Comparison of ENCODE assay signal across 18 cellular contexts in the genomic region with DNA sequence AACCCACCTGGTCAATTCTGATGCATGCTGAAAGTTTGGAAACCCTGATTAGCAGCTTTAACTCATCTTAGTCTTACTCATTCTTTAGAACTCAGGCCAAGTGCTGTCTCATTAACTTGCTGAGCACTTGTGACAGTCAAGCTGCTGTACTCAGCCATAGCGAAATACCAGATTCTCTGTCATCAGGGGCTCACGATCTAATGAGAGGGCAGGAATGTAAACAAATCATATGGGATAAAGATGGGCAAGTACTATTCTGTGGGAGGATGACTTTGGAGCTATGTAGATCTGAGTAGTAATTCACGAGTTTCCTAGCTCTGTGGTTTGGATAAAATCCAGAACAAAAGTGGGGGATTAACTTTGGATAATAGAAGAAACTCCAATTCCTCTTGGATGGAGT.
DNase-seq lines count a peak whose midpoint lies in the region; ATAC-seq, FAIRE-seq and TF ChIP-seq lines count a peak whose summit lies in the region.
"Had no signal": no experiment of that assay in that cellular context is flagged by ENCODE, and none has a peak within 500 bp of the region (broad histone marks: within the 10 kb centered on the region; RNA-seq: fewer than 3 reads in every experiment).

No MANE protein-coding gene starts in this region.

- H3K27me3 ChIP-seq in foreskin keratinocyte: no peaks in the 10 kb centered on the region
- H3K27me3 ChIP-seq: breast epithelium had no signal

- no peaks in the 10 kb centered on the region for H3K4me1 ChIP-seq in foreskin keratinocyte
- H3K4me1 ChIP-seq: breast epithelium had no signal

- no peak for TF ChIP-seq CTCF in foreskin keratinocyte (conservative IDR thresholded peaks at IDR 0.05)
- no peak for TF ChIP-seq CTCF in omental fat pad (IDR thresholded peaks at IDR 0.05)

- H3K27ac ChIP-seq in foreskin keratinocyte: no peak overlapping the region
- H3K27ac ChIP-seq: breast epithelium, skin epidermis had no signal

- FAIRE-seq in urothelium cell line (lab: Jason Lieb, UNC): no peak

- ATAC-seq in foreskin keratinocyte (peak; percentile 33), omental fat pad (ENCODE audit: low FRiP score) (no peak)
- ATAC-seq: left cardiac atrium; naive thymus-derived CD4-positive, alpha-beta T cell had no signal

- peak; percentile 88 for DNase-seq in GM04504 (ENCODE audit: low read depth)
- peak; percentile 57 for DNase-seq in RKO (ENCODE audit: low spot score)
- DNase-seq in foreskin keratinocyte: peak in 1 of 2 donors; percentile 24
- peak; percentile 20 for DNase-seq in urothelium cell line (ENCODE audit: low spot score)
- DNase-seq in omental fat pad (ENCODE audit: low spot score): no peak
- DNase-seq in middle frontal gyrus (ENCODE audit: extremely low spot score, low spot score): no peak
- no peak for DNase-seq in mesenteric fat pad (ENCODE audit: low spot score)
- DNase-seq: activated CD4-positive, alpha-beta memory T cell treated with anti-CD3 and anti-CD28 coated beads, Interleukin-2, amount 10 ng/mL, durations not matched to agents 7 days and 5 days; activated naive CD4-positive, alpha-beta T cell; effector memory CD4-positive, alpha-beta T cell; glutamatergic neuron; KG1; left cardiac atrium; naive thymus-derived CD4-positive, alpha-beta T cell; NCI-H2029; Right ventricle myocardium superior had no signal

Comparison
In these comparisons a context has a peak if more than half of its experiments do, and no peak if none do; other contexts are left out.
1. DNase-seq: peak in GM04504 (single experiment), RKO (single experiment) and urothelium cell line (single experiment); none in omental fat pad (single experiment), middle frontal gyrus (single experiment) and mesenteric fat pad (single experiment).